Comparison of ENCODE assay signal across 34 cellular contexts in genomic region chr2:103462101-103462500, GRCh38.
"Had no signal": no experiment of that assay in that cellular context is flagged by ENCODE, and none has a peak within 500 bp of the region (broad histone marks: within the 10 kb centered on the region; RNA-seq: fewer than 3 reads in every experiment).

No MANE protein-coding gene starts in this region.

- H3K27me3 ChIP-seq: MG63 had no signal

- H3K36me3 ChIP-seq: MG63 had no signal

- H3K9me3 ChIP-seq: MG63 had no signal

- H3K4me3 ChIP-seq: MG63 had no signal

- DNase-seq: Karpas-422, Kasumi-1, MG63, MM.1S, MV-4-11, NCI-H1048, NCI-H1092, NCI-H1092 treated with DMSO at 0.1 percent for 48 hours, NCI-H1105, NCI-H1105 treated with DMSO at 0.1 percent for 48 hours, NCI-H1417, NCI-H1417 treated with DMSO at 0.1 percent for 48 hours, NCI-H1436, NCI-H1436 treated with DMSO at 0.1 percent for 48 hours, NCI-H146, NCI-H1694, NCI-H1694 treated with DMSO at 0.1 percent for 48 hours, NCI-H187, NCI-H187 treated with DMSO at 0.1 percent for 48 hours, NCI-H1930, NCI-H2029, NCI-H2029 treated with DMSO at 0.1 percent for 48 hours, NCI-H2081, NCI-H2081 treated with DMSO at 0.1 percent for 48 hours, NCI-H2107, NCI-H2171, NCI-H2171 treated with DMSO at 0.1 percent for 48 hours, NCI-H2227 treated with DMSO at 0.1 percent for 48 hours, NCI-H226, NCI-H345, NCI-H446, NCI-H446 treated with DMSO at 0.1 percent for 48 hours, NCI-H510A, NCI-H510A treated with DMSO at 0.1 percent for 48 hours had no signal
